In the genomic region with DNA sequence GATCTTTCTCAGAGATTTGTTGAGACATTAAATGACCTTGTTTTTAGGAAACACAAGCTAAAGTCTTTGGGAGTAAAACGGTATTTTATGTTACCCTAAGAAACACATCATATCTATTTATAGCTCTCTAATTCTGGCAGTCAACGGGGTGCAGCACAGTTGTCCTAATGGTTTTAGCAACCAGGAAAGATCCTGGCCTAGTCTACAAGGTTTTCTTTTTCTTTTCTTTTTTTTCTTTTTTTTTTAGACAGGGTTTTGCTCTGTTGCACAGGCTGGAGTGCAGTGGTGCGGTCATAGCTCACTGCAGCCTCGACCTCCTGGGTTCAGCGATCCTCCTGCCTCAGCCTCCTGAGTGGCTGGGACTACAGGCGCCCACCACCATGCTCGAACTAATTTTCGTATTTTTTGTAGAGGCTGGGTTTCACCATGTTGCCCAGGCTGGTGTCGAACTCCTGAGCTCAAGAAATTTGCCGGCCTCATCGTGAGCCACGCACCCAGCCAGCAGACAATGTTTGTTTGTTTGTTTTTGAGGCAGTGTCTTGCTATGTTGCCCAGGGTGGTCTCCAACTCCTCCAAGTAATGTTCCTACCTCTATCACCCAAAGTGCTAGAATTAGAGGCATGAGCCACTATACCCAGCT, we compare ENCODE assay signal across 1 cellular context.
TF ChIP-seq lines count a peak whose summit lies in the region.

No MANE protein-coding gene starts in this region.

TF ChIP-seq in GM23338, 12 proteins besides CTCF, POLR2A, EP300 and RAD21 (continued from another document):
- TF ChIP-seq, protein P1, sequence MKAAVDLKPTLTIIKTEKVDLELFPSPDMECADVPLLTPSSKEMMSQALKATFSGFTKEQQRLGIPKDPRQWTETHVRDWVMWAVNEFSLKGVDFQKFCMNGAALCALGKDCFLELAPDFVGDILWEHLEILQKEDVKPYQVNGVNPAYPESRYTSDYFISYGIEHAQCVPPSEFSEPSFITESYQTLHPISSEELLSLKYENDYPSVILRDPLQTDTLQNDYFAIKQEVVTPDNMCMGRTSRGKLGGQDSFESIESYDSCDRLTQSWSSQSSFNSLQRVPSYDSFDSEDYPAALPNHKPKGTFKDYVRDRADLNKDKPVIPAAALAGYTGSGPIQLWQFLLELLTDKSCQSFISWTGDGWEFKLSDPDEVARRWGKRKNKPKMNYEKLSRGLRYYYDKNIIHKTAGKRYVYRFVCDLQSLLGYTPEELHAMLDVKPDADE (IDR thresholded peaks at IDR 0.05): no peak
- TF ChIP-seq STAT1 (IDR thresholded peaks at IDR 0.05; ENCODE audit: unreplicated experiment): no peak
- TF ChIP-seq, protein P2, sequence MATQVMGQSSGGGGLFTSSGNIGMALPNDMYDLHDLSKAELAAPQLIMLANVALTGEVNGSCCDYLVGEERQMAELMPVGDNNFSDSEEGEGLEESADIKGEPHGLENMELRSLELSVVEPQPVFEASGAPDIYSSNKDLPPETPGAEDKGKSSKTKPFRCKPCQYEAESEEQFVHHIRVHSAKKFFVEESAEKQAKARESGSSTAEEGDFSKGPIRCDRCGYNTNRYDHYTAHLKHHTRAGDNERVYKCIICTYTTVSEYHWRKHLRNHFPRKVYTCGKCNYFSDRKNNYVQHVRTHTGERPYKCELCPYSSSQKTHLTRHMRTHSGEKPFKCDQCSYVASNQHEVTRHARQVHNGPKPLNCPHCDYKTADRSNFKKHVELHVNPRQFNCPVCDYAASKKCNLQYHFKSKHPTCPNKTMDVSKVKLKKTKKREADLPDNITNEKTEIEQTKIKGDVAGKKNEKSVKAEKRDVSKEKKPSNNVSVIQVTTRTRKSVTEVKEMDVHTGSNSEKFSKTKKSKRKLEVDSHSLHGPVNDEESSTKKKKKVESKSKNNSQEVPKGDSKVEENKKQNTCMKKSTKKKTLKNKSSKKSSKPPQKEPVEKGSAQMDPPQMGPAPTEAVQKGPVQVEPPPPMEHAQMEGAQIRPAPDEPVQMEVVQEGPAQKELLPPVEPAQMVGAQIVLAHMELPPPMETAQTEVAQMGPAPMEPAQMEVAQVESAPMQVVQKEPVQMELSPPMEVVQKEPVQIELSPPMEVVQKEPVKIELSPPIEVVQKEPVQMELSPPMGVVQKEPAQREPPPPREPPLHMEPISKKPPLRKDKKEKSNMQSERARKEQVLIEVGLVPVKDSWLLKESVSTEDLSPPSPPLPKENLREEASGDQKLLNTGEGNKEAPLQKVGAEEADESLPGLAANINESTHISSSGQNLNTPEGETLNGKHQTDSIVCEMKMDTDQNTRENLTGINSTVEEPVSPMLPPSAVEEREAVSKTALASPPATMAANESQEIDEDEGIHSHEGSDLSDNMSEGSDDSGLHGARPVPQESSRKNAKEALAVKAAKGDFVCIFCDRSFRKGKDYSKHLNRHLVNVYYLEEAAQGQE (IDR thresholded peaks at IDR 0.05; ENCODE audit: unreplicated experiment): no peak
- no peak for TF ChIP-seq POLR2AphosphoS5 (IDR thresholded peaks at IDR 0.05; ENCODE audit: low read depth)
